Comparison of ENCODE assay signal across 27 cellular contexts in the genomic region with DNA sequence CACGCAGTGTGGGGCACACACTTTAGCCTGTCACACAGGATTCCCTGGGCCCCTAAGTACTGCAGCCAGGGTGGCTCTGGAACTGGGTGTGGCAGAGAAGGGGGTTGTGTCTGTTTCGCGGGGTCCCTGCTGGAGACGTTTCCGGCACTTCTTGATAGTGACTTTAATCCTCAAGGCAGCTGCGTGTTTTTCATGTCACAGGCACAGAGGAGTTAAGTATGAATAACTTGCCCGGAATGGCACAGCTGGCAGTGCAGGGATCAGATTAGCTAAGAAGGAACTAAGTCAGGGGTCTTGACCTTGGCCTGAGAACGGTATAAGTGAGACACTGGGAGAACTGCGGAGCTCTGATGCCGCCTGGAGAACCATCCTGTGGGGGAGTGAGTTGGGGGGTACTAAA. TPM values are rescaled to one million over a fixed set of nuclear protein-coding genes. Genes with fewer than 3 reads are reported as not detected.
"Had no signal": no experiment of that assay in that cellular context is flagged by ENCODE, and none has a peak within 500 bp of the region (broad histone marks: within the 10 kb centered on the region; RNA-seq: fewer than 3 reads in every experiment).

No MANE protein-coding gene starts in this region.

- H3K4me1 ChIP-seq: gastrocnemius medialis, heart right ventricle, psoas muscle, right lobe of liver, spleen, transverse colon had no signal

- H3K36me3 ChIP-seq: gastrocnemius medialis, heart right ventricle, neutrophil, right lobe of liver, spleen, thoracic aorta, transverse colon had no signal

- DNase-seq: effector memory CD4-positive, alpha-beta T cell; gastrocnemius medialis; hypothalamus; islet precursor cell; mammary epithelial cell; naive thymus-derived CD4-positive, alpha-beta T cell; nephron progenitor cell; psoas muscle; retina; spleen; stimulated activated CD4-positive, alpha-beta T cell treated with anti-CD3 and anti-CD28 coated beads, Interleukin-15, amount 100 ng/mL, for 24 hours; stimulated activated CD4-positive, alpha-beta T cell treated with anti-CD3 and anti-CD28 coated beads, Interleukin-1b, Interleukin-23, amount 100 ng/mL, for 48 hours; stimulated activated CD4-positive, alpha-beta T cell treated with anti-CD3 and anti-CD28 coated beads, Interleukin-4, amount 100 ng/mL, for 24 hours; transverse colon had no signal

- H3K4me3 ChIP-seq: gastrocnemius medialis, heart right ventricle, psoas muscle, right lobe of liver, spleen, thoracic aorta, transverse colon had no signal

- H3K9me3 ChIP-seq: gastrocnemius medialis, neutrophil, psoas muscle, right lobe of liver, thoracic aorta, transverse colon had no signal

- H3K4me3 Mint-ChIP-seq: mesothelial cell of epicardium; naive thymus-derived CD4-positive, alpha-beta T cell; nephron progenitor cell; stimulated activated memory B cell treated with anti-CD40 and anti-IgM and Interleukin-4, amounts not matched to agents 10 μg/mL and 1 μg/mL and 100 μg/mL, for 72 hours; stimulated activated naive CD8-positive, alpha-beta T cell treated with anti-CD3 and anti-CD28 coated beads, Interleukin-15, Interleukin-2, amounts not matched to agents 100 ng/mL and 50 ng/mL, for 24 hours had no signal

- H3K27me3 ChIP-seq: gastrocnemius medialis, heart right ventricle, neutrophil, right lobe of liver, spleen, transverse colon had no signal

- H3K4me1 Mint-ChIP-seq: mesothelial cell of epicardium; naive thymus-derived CD4-positive, alpha-beta T cell; nephron progenitor cell; stimulated activated memory B cell treated with anti-CD40 and anti-IgM and Interleukin-4, amounts not matched to agents 10 μg/mL and 1 μg/mL and 100 μg/mL, for 72 hours had no signal

- H3K27ac ChIP-seq: gastrocnemius medialis, heart right ventricle, neutrophil, psoas muscle, right lobe of liver, spleen, thoracic aorta, transverse colon had no signal

- H3K27me3 Mint-ChIP-seq: naive thymus-derived CD4-positive, alpha-beta T cell; stimulated activated memory B cell treated with anti-CD40 and anti-IgM and Interleukin-4, amounts not matched to agents 10 μg/mL and 1 μg/mL and 100 μg/mL, for 72 hours; stimulated activated naive CD8-positive, alpha-beta T cell treated with anti-CD3 and anti-CD28 coated beads, Interleukin-15, Interleukin-2, amounts not matched to agents 100 ng/mL and 50 ng/mL, for 24 hours had no signal

- H3K27ac Mint-ChIP-seq: mesothelial cell of epicardium; naive thymus-derived CD4-positive, alpha-beta T cell; stimulated activated memory B cell treated with anti-CD40 and anti-IgM and Interleukin-4, amounts not matched to agents 10 μg/mL and 1 μg/mL and 100 μg/mL, for 72 hours; stimulated activated naive CD8-positive, alpha-beta T cell treated with anti-CD3 and anti-CD28 coated beads, Interleukin-15, Interleukin-2, amounts not matched to agents 100 ng/mL and 50 ng/mL, for 24 hours had no signal

- ATAC-seq: gastrocnemius medialis; left lobe of liver; naive thymus-derived CD4-positive, alpha-beta T cell; psoas muscle had no signal

RNA-seq across cellular contexts. Expression of gene KRTAP5-7, which starts 7.5 kb away (rescaled TPM):
- total RNA-seq: gastrocnemius medialis, left lobe of liver, mammary epithelial cell, psoas muscle, skeletal muscle tissue, thoracic aorta had no signal
- polyA plus RNA-seq: fibroblast of lung; mammary epithelial cell; naive thymus-derived CD4-positive, alpha-beta T cell had no signal

RNA-seq across cellular contexts. Expression of gene KRTAP5-8, which starts 18.3 kb away (rescaled TPM):
- total RNA-seq: fibroblast of lung; heart right ventricle; mammary epithelial cell; naive thymus-derived CD4-positive, alpha-beta T cell; psoas muscle; skeletal muscle tissue; urinary bladder had no signal
- polyA plus RNA-seq: fibroblast of lung; heart right ventricle; mammary epithelial cell; naive thymus-derived CD4-positive, alpha-beta T cell; psoas muscle had no signal

RNA-seq across cellular contexts. Expression of gene KRTAP5-9, which starts 28.7 kb away (rescaled TPM):
- total RNA-seq: fibroblast of lung, gastrocnemius medialis, heart right ventricle, mammary epithelial cell, osteoblast, psoas muscle, skeletal muscle tissue, thoracic aorta, urinary bladder had no signal
- polyA plus RNA-seq: fibroblast of lung; heart right ventricle; naive thymus-derived CD4-positive, alpha-beta T cell had no signal

RNA-seq across cellular contexts. Expression of gene KRTAP5-10, which starts 45.8 kb away (rescaled TPM):
- total RNA-seq: fibroblast of lung; gastrocnemius medialis; heart right ventricle; mammary epithelial cell; naive thymus-derived CD4-positive, alpha-beta T cell; psoas muscle; skeletal muscle tissue; subcutaneous adipose tissue; thoracic aorta; urinary bladder had no signal
- polyA plus RNA-seq: fibroblast of lung; heart right ventricle; mammary epithelial cell; naive thymus-derived CD4-positive, alpha-beta T cell; psoas muscle had no signal
